ENCODE assay signal across 21 cellular contexts in the genomic region with DNA sequence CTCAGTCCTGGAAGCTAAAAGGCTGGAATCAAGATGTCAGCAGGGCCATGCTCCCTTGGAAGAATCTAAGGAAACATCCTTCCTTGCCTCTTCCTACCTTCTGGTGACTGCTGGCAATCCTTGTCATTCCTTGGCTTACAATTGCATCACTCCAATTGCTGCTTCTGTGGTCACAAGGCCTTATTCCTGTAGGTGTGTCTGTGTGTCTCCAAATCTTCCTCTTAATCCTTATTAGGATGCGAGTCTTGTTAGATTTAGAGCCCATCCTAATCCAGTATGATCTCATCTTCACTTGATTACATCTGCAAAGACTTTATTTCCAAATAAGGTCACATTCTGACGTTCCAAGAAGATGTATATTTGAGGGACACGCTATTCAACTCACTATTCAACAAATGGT. TPM values are rescaled to one million over a fixed set of nuclear protein-coding genes. Genes with fewer than 3 reads are reported as not detected.
DNase-seq lines count a peak whose midpoint lies in the region; FAIRE-seq and TF ChIP-seq lines count a peak whose summit lies in the region.
"Had no signal": no experiment of that assay in that cellular context is flagged by ENCODE, and none has a peak within 500 bp of the region (broad histone marks: within the 10 kb centered on the region; RNA-seq: fewer than 3 reads in every experiment).

No MANE protein-coding gene starts in this region.

- no peak overlapping the region for H2BK12ac ChIP-seq in H1 (ENCODE audit: low read depth, low read length)

- DNase-seq in D341Med (ENCODE audit: low spot score) (peak; percentile 50), NCI-H82 treated with DMSO at 0.1 percent for 48 hours (lab: John Stamatoyannopoulos, UW; ENCODE audit: unreplicated experiment) (peak; percentile 72), H1 (ENCODE audit: low read depth in 1 of 2, low spot score in 2 of 2) (no peak), neural crest cell (ENCODE audit: low read depth, low spot score) (no peak), mammary epithelial cell (no peak), amniotic stem cell (lab: John Stamatoyannopoulos, UW) (no peak), NK-92 (lab: John Stamatoyannopoulos, UW; ENCODE audit: unreplicated experiment) (no peak)
- DNase-seq in CD8-positive, alpha-beta memory T cell, result no peak
- DNase-seq: ACHN; Calu3; CD4-positive, alpha-beta T cell; GF-D8; NCI-H1417; NCI-H187 treated with DMSO at 0.1 percent for 48 hours; NCI-H526 treated with DMSO at 0.1 percent for 48 hours; OCI-M1; SHP77 treated with DMSO at 0.1 percent for 48 hours had no signal

- TF ChIP-seq POLR2A in H1 (IDR thresholded peaks at IDR 0.05; ENCODE audit: control extremely low read depth in 1 of 2, low read depth in 2 of 2, low read length in 2 of 2), result no peak

- no peak overlapping the region for H3K9ac ChIP-seq in H1 (replicated peaks in 1 of 4; ENCODE audit: extremely low read depth in 1 of 4, low read depth in 3 of 4, low read length in 3 of 4)
- no peak overlapping the region for H3K9ac ChIP-seq in mammary epithelial cell (ENCODE audit: insufficient read depth, low read length)

- H3K4me3 ChIP-seq in H1 (ENCODE audit: extremely low read depth in 1 of 4, insufficient read depth in 2 of 4, low read depth in 3 of 4, low read length in 4 of 4) (no peak overlapping the region), mammary epithelial cell (replicated peaks in 1 of 3; ENCODE audit: insufficient read depth in 1 of 3, low read depth in 2 of 3, low read length in 3 of 3) (no peak overlapping the region)
- H3K4me3 ChIP-seq in CD8-positive, alpha-beta memory T cell (ENCODE audit: low read length), result no peak overlapping the region

- H4K8ac ChIP-seq in H1 (ENCODE audit: extremely low read depth, insufficient read depth, low read length), result no peak overlapping the region

- H3K4me2 ChIP-seq in H1 (ENCODE audit: insufficient read depth in 1 of 2, low read depth in 2 of 2, low read length in 2 of 2), result no peak overlapping the region
- H3K4me2 ChIP-seq in mammary epithelial cell (ENCODE audit: insufficient read depth, low read depth, low read length), result no peak overlapping the region

- peaks cover 0 to 5% (median 1%) of the 10 kb centered on the region in 4 experiments; a peak in 5 of 7 replicates for H3K4me1 ChIP-seq in H1 (replicated peaks in 1 of 4; ENCODE audit: control insufficient read depth in 3 of 4, insufficient read depth in 4 of 4, low read length in 3 of 4)
- no peaks in the 10 kb centered on the region for H3K4me1 ChIP-seq in mammary epithelial cell (ENCODE audit: insufficient read depth, low read length)
- no peaks in the 10 kb centered on the region for H3K4me1 ChIP-seq in CD8-positive, alpha-beta memory T cell (ENCODE audit: insufficient read depth, low read length)

- no peak overlapping the region for H2BK5ac ChIP-seq in H1 (ENCODE audit: low read depth, low read length)

- TF ChIP-seq CTCF in H1 (IDR thresholded peaks at IDR 0.05; ENCODE audit: control extremely low read depth in 1 of 3, insufficient read depth in 1 of 3, low read depth in 1 of 3, low read length in 3 of 3) (no peak), neural crest cell (conservative IDR thresholded peaks at IDR 0.05) (no peak), mammary epithelial cell (conservative IDR thresholded peaks at IDR 0.05 in 1 of 2, IDR thresholded peaks at IDR 0.05 in 1 of 2; ENCODE audit: extremely low read depth in 1 of 2, insufficient read depth in 1 of 2, low read depth in 1 of 2, low read length in 2 of 2) (no peak)

- H3K27me3 ChIP-seq in H1 (replicated peaks in 1 of 4; ENCODE audit: control insufficient read depth in 3 of 4, extremely low read depth in 1 of 4, insufficient read depth in 3 of 4, low read length in 3 of 4) (no peaks in the 10 kb centered on the region), mammary epithelial cell (ENCODE audit: insufficient read depth, low read length) (no peaks in the 10 kb centered on the region)
- no peaks in the 10 kb centered on the region for H3K27me3 ChIP-seq in CD8-positive, alpha-beta memory T cell (ENCODE audit: insufficient read depth, low read length, poor library complexity, severe bottlenecking)

- TF ChIP-seq EP300 in H1 (IDR thresholded peaks at IDR 0.05; ENCODE audit: borderline replicate concordance in 1 of 2, low read depth in 2 of 2, low read length in 2 of 2), result no peak

- H3K36me3 ChIP-seq in H1 (ENCODE audit: control insufficient read depth in 2 of 4, insufficient read depth in 4 of 4, low read length in 3 of 4) (no peaks in the 10 kb centered on the region), mammary epithelial cell (ENCODE audit: insufficient read depth, low read length) (no peaks in the 10 kb centered on the region)
- H3K36me3 ChIP-seq in CD8-positive, alpha-beta memory T cell (ENCODE audit: insufficient read depth, low read length), result no peaks in the 10 kb centered on the region

- H3K27me3 Mint-ChIP-seq in neural crest cell (ENCODE audit: low read depth), result no peaks in the 10 kb centered on the region
- peaks cover 4 to 12% of the 10 kb centered on the region in 2 donors for H3K27me3 Mint-ChIP-seq in CD8-positive, alpha-beta memory T cell
- H3K27me3 Mint-ChIP-seq: B cell had no signal

- H3K27ac ChIP-seq in H1 (ENCODE audit: low read depth, low read length) (no peak overlapping the region), mammary epithelial cell (ENCODE audit: insufficient read depth, low read depth, low read length) (no peak overlapping the region)
- H3K27ac ChIP-seq in CD8-positive, alpha-beta memory T cell (ENCODE audit: low read depth, low read length), result no peak overlapping the region

- CTCF ChIA-PET in H1 (lab: Charles Lee; ENCODE audit: partially characterized antibody) (interaction anchor here (1.5 to 2.5 kb wide), 3 partner anchors 11 to 41 kb away, joined by 3 to 9 read pairs (median 9); no protein-coding TSS in a partner anchor), mammary epithelial cell (lab: Charles Lee; ENCODE audit: low non-redundant PET) (no interaction called here)
- CTCF ChIA-PET in CD8-positive, alpha-beta memory T cell (lab: Charles Lee), result no interaction called here

- no peak overlapping the region for H3K4ac ChIP-seq in H1 (replicated peaks; ENCODE audit: insufficient read length, low read depth, low read length)

- no peak overlapping the region for H2BK120ac ChIP-seq in H1 (replicated peaks; ENCODE audit: low read depth, low read length)

- H4K91ac ChIP-seq in H1 (replicated peaks; ENCODE audit: insufficient read length, low read length), result no peak overlapping the region

- H3K9me3 Mint-ChIP-seq in neural crest cell, result peaks cover 2% of the 10 kb centered on the region
- no peaks in the 10 kb centered on the region for H3K9me3 Mint-ChIP-seq in CD8-positive, alpha-beta memory T cell
- H3K9me3 Mint-ChIP-seq: CD4-positive, alpha-beta T cell had no signal

- H3K14ac ChIP-seq in H1 (ENCODE audit: insufficient read length), result no peak overlapping the region

- no peak overlapping the region for H3K23ac ChIP-seq in H1 (ENCODE audit: insufficient read length)

- H2BK20ac ChIP-seq in H1 (ENCODE audit: low read length), result no peak overlapping the region

- WGBS in H1 (ENCODE audit: extremely low coverage in 1 of 2, insufficient coverage in 1 of 2, insufficient read length in 1 of 2, insufficient replicate concordance in 2 of 2, low coverage in 1 of 2, low lambda C conversion rate in 2 of 2, missing lambda C conversion rate in 1 of 2), 2 experiments, result 91% methylated on average over 3 of the region's 3 CpGs; no CpG with 5 or more reads in 1 of the 2 experiments
- 73% methylated on average over 3 of the region's 3 CpGs for WGBS in mammary epithelial cell (ENCODE audit: low coverage, missing lambda C conversion rate)

- no peak for FAIRE-seq in H1 (lab: Jason Lieb, UNC)
- FAIRE-seq: GM12891, GM18507, H54 had no signal

- H3K79me1 ChIP-seq in H1 (ENCODE audit: low read depth, low read length), result no peaks in the 10 kb centered on the region

- H3K36me3 Mint-ChIP-seq in neural crest cell (ENCODE audit: low read depth), result no peaks in the 10 kb centered on the region
- no peaks in the 10 kb centered on the region for H3K36me3 Mint-ChIP-seq in CD8-positive, alpha-beta memory T cell

- no peak overlapping the region for H2BK15ac ChIP-seq in H1 (ENCODE audit: low read length)

- no peaks in the 10 kb centered on the region for H4K20me1 ChIP-seq in H1 (replicated peaks in 1 of 2; ENCODE audit: control insufficient read depth in 1 of 2, insufficient read depth in 2 of 2, low read length in 2 of 2)
- H4K20me1 ChIP-seq in mammary epithelial cell (ENCODE audit: insufficient read depth, low read length), result no peaks in the 10 kb centered on the region

- no peak overlapping the region for H2AK5ac ChIP-seq in H1 (ENCODE audit: low read depth, low read length)

- BruUV-seq in mammary epithelial cell (replicated peaks; lab: Mats Ljungman, UMichigan), result no TSS peak

- TF ChIP-seq RAD21 in H1 (IDR thresholded peaks at IDR 0.05 in 1 of 2, conservative IDR thresholded peaks at IDR 0.05 in 1 of 2; ENCODE audit: low read depth in 2 of 2, low read length in 2 of 2), result no peak

- intact Hi-C loops in mammary epithelial cell (cut with micrococcal nuclease), result no loop called here

- no peaks in the 10 kb centered on the region for H3K23me2 ChIP-seq in H1 (ENCODE audit: low read depth, low read length)

- peak overlapping the region; percentile 90; the same call in 1 of the 2 replicates for H2AFZ ChIP-seq in H1 (ENCODE audit: low read length)
- H2AFZ ChIP-seq in mammary epithelial cell (ENCODE audit: low read depth, low read length), result no peak overlapping the region

- H4K5ac ChIP-seq in H1 (ENCODE audit: insufficient read length, low read depth, low read length), result no peak overlapping the region

- in situ Hi-C loops in mammary epithelial cell (cut with MboI; ENCODE audit: low sequenced_read_pairs in 2 of 2), result no loop called here

- peaks cover 46% of the 10 kb centered on the region for H3K4me1 Mint-ChIP-seq in neural crest cell
- no peaks in the 10 kb centered on the region for H3K4me1 Mint-ChIP-seq in CD8-positive, alpha-beta memory T cell

- POLR2A ChIA-PET in H1 (lab: Charles Lee; ENCODE audit: partially characterized antibody), result no interaction called here
- POLR2A ChIA-PET in CD8-positive, alpha-beta memory T cell (lab: Charles Lee), result interaction anchor here (0.7 kb wide), 1 partner anchor 53 kb away, joined by 4 read pairs; no protein-coding TSS in a partner anchor

- no peak overlapping the region for H3K18ac ChIP-seq in H1 (ENCODE audit: extremely low read depth, low read length)

- no peaks in the 10 kb centered on the region for H3K79me2 ChIP-seq in H1 (ENCODE audit: control insufficient read depth in 1 of 2, insufficient read depth in 2 of 2, low read length in 2 of 2)
- no peaks in the 10 kb centered on the region for H3K79me2 ChIP-seq in mammary epithelial cell (ENCODE audit: insufficient read depth, low read length)

- H3K9me3 ChIP-seq in H1 (ENCODE audit: insufficient read depth in 2 of 2, low read depth in 1 of 2, low read length in 1 of 2), result no peaks in the 10 kb centered on the region
- H3K9me3 ChIP-seq in mammary epithelial cell (replicated peaks; ENCODE audit: insufficient read depth, low read length), result no peaks in the 10 kb centered on the region
- no peaks in the 10 kb centered on the region for H3K9me3 ChIP-seq in CD8-positive, alpha-beta memory T cell (ENCODE audit: low read length)

- peak overlapping the region; percentile 9 for H3K27ac Mint-ChIP-seq in neural crest cell (ENCODE audit: unreplicated experiment)
- H3K27ac Mint-ChIP-seq in CD8-positive, alpha-beta memory T cell, result no peak overlapping the region
- H3K27ac Mint-ChIP-seq: B cell; CD4-positive, alpha-beta T cell had no signal

- no peak overlapping the region for H3K56ac ChIP-seq in H1 (replicated peaks; ENCODE audit: insufficient read length, low read depth, low read length)

- dilution Hi-C loops in mammary epithelial cell (cut with HindIII; ENCODE audit: low sequenced_read_pairs), result no loop called here

- H3K4me3 Mint-ChIP-seq in neural crest cell, result no peak overlapping the region
- no peak overlapping the region for H3K4me3 Mint-ChIP-seq in CD8-positive, alpha-beta memory T cell
- H3K4me3 Mint-ChIP-seq: B cell; CD4-positive, alpha-beta T cell had no signal

RNA-seq across cellular contexts. Expression of a gene that starts 52.2 kb away (rescaled TPM):
- total RNA-seq in H1 (2021; fragmentation: NEBNext Ultra II Directional; extraction: Animal tissue kit (Norgen Biotek cat#: 25700)), result 30.9 and 36.9 TPM in 2 replicates
- 15.8 and 21.9 TPM in 2 replicates for polyA plus RNA-seq in H1 (2011; rRNA removed)
- 33.6 TPM for polyA plus RNA-seq in H1 (2011; cell fraction: cytosol; rRNA removed)
- 10.5 TPM for polyA plus RNA-seq in H1 (2011; cell fraction: nucleus; rRNA removed)
- polyA plus RNA-seq in H1 (2012, experiment 1 of 2), result 35.0 to 46.1 TPM (median 40.6 TPM) in 4 replicates
- polyA plus RNA-seq in H1 (2012, experiment 2 of 2), result 19.5 TPM
- 40.4 TPM for polyA plus RNA-seq in H1 (2013, experiment 1 of 2)
- 42.1 TPM for polyA plus RNA-seq in H1 (2013, experiment 2 of 2)
- 1.7 and 3.7 TPM in 2 replicates for polyA minus RNA-seq in H1 (2011; rRNA and poly(A)+ RNA removed)
- polyA minus RNA-seq in H1 (2011; cell fraction: cytosol; rRNA and poly(A)+ RNA removed), result 7.4 TPM
- polyA minus RNA-seq in H1 (2011; cell fraction: nucleus; rRNA and poly(A)+ RNA removed), result 11.1 TPM
- 22.1 and 24.9 TPM in 2 replicates for total RNA-seq in neural crest cell
- total RNA-seq in mammary epithelial cell, result 10 to 100 TPM; 17.3 to 19.7 TPM
- polyA plus RNA-seq in mammary epithelial cell, result 12.8 TPM
- polyA minus RNA-seq in mammary epithelial cell, result not detected
- 10 to 100 TPM; 25.1 to 28.5 TPM for total RNA-seq in CD8-positive, alpha-beta memory T cell
- polyA plus RNA-seq in CD8-positive, alpha-beta memory T cell, result 47.3 TPM

Comparison
In these comparisons a context has a peak if more than half of its experiments do, and no peak if none do; other contexts are left out.
1. DNase-seq: peak in D341Med (single experiment) and NCI-H82 treated with DMSO at 0.1 percent for 48 hours (single experiment); none in H1 (0 of 2), neural crest cell (single experiment), mammary epithelial cell (single experiment), amniotic stem cell (single experiment), NK-92 (single experiment) and CD8-positive, alpha-beta memory T cell (0 of 5).